ENCODE assay signal across 20 cellular contexts in the genomic region with DNA sequence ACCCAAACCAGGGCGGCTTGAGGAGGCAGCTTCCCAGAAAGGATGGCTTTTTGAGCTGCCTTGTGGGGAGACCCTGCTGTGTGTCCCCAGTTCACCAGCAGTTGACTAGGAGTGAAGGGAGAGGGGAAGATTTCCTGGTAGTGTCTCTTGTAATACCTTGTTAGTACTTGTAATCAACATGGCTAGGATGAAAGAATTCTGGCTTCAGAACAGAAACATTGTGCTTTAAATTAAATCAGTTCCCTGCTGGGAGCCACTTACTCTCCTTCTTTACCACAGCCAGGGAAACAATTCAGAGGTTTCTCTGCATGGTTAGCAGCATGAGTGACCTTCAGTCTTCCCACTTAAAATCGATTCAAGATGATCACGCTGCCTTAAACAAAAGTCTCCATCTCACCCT.
DNase-seq lines count a peak whose midpoint lies in the region; TF ChIP-seq lines count a peak whose summit lies in the region.
"Had no signal": no experiment of that assay in that cellular context is flagged by ENCODE, and none has a peak within 500 bp of the region (broad histone marks: within the 10 kb centered on the region; RNA-seq: fewer than 3 reads in every experiment).

No MANE protein-coding gene starts in this region.

- H3K36me3 ChIP-seq in effector memory CD4-positive, alpha-beta T cell (ENCODE audit: control insufficient read depth, insufficient read depth, low read length), result no peaks in the 10 kb centered on the region

- no peak overlapping the region for H3K4me3 Mint-ChIP-seq in nephron progenitor cell
- H3K4me3 Mint-ChIP-seq: activated CD8-positive, alpha-beta T cell treated with anti-CD3 and anti-CD28 coated beads for 36 hours; activated naive CD4-positive, alpha-beta T cell treated with anti-CD3 and anti-CD28 coated beads, Interleukin-2, amount 10 ng/mL, durations not matched to agents 7 days and 5 days; activated T-cell treated with anti-CD3 and anti-CD28 coated beads, Interleukin-2, amount 50 U/mL, for 24 hours; CD4-positive, alpha-beta memory T cell; memory B cell; naive thymus-derived CD8-positive, alpha-beta T cell had no signal

- H3K9me3 Mint-ChIP-seq in nephron progenitor cell, result peaks cover 13% of the 10 kb centered on the region

- TF ChIP-seq CTCF in nephron progenitor cell (IDR thresholded peaks at IDR 0.05), result no peak

- DNase-seq in G401 (ENCODE audit: low spot score) (peak; percentile 39), NCI-H187 treated with DMSO at 0.1 percent for 48 hours (lab: John Stamatoyannopoulos, UW) (peak; percentile 87), cerebellum (ENCODE audit: low spot score) (peak; percentile 15), nephron progenitor cell (no peak), NOMO-1 treated with DMSO at 0.1 percent for 48 hours (lab: John Stamatoyannopoulos, UW; ENCODE audit: unreplicated experiment) (no peak), T-helper 1 cell (no peak)
- no peak for DNase-seq in stimulated activated CD4-positive, alpha-beta T cell treated with anti-CD3 and anti-CD28 coated beads, Interleukin-2, amount 100 ng/mL, for 24 hours
- DNase-seq in effector memory CD4-positive, alpha-beta T cell, result no peak
- DNase-seq: activated CD4-positive, CD25-positive, alpha-beta regulatory T cell; activated CD8-positive, alpha-beta T cell treated with anti-CD3 and anti-CD28 coated beads for 36 hours; activated naive CD4-positive, alpha-beta T cell treated with anti-CD3 and anti-CD28 coated beads, Interleukin-2, amount 10 ng/mL, durations not matched to agents 7 days and 5 days; activated T-cell treated with anti-CD3 and anti-CD28 coated beads, Interleukin-2, amount 50 U/mL, for 24 hours; CD4-positive, alpha-beta memory T cell; DND-41; KG1; naive thymus-derived CD8-positive, alpha-beta T cell; NCI-H2081 treated with DMSO at 0.1 percent for 48 hours; substantia nigra had no signal

- no peaks in the 10 kb centered on the region for H3K27me3 ChIP-seq in effector memory CD4-positive, alpha-beta T cell (replicated peaks; ENCODE audit: control insufficient read depth, insufficient read depth, low read length, poor library complexity, severe bottlenecking)

- peaks cover 13% of the 10 kb centered on the region for H3K36me3 Mint-ChIP-seq in nephron progenitor cell (ENCODE audit: low read depth)
- H3K36me3 Mint-ChIP-seq: activated naive CD4-positive, alpha-beta T cell treated with anti-CD3 and anti-CD28 coated beads, Interleukin-2, amount 10 ng/mL, durations not matched to agents 7 days and 5 days; CD4-positive, alpha-beta memory T cell; memory B cell had no signal

- peaks cover 26% of the 10 kb centered on the region for H3K4me1 Mint-ChIP-seq in nephron progenitor cell
- H3K4me1 Mint-ChIP-seq: activated naive CD4-positive, alpha-beta T cell treated with anti-CD3 and anti-CD28 coated beads, Interleukin-2, amount 10 ng/mL, durations not matched to agents 7 days and 5 days; CD4-positive, alpha-beta memory T cell; memory B cell; naive thymus-derived CD8-positive, alpha-beta T cell had no signal

- no peaks in the 10 kb centered on the region for H3K9me3 ChIP-seq in effector memory CD4-positive, alpha-beta T cell (ENCODE audit: control insufficient read depth, low read length)

- H3K4me1 ChIP-seq in effector memory CD4-positive, alpha-beta T cell (ENCODE audit: control insufficient read depth, insufficient read depth, low read length, poor library complexity, severe bottlenecking), result no peaks in the 10 kb centered on the region

- no peak overlapping the region for H3K4me3 ChIP-seq in effector memory CD4-positive, alpha-beta T cell (ENCODE audit: insufficient read depth, low read depth, low read length, poor library complexity, severe bottlenecking)
- H3K4me3 ChIP-seq: SK-N-MC had no signal

- H3K27me3 Mint-ChIP-seq in nephron progenitor cell (ENCODE audit: low read depth, poor library complexity), result no peaks in the 10 kb centered on the region
- H3K27me3 Mint-ChIP-seq: activated CD8-positive, alpha-beta T cell treated with anti-CD3 and anti-CD28 coated beads for 36 hours; activated naive CD4-positive, alpha-beta T cell treated with anti-CD3 and anti-CD28 coated beads, Interleukin-2, amount 10 ng/mL, durations not matched to agents 7 days and 5 days; activated T-cell treated with anti-CD3 and anti-CD28 coated beads, Interleukin-2, amount 50 U/mL, for 24 hours; CD4-positive, alpha-beta memory T cell; memory B cell; naive thymus-derived CD8-positive, alpha-beta T cell had no signal

- H3K27ac ChIP-seq in effector memory CD4-positive, alpha-beta T cell (ENCODE audit: insufficient read depth, low read length, poor library complexity, severe bottlenecking), result no peak overlapping the region
- H3K27ac ChIP-seq: SK-N-MC had no signal

- in situ Hi-C loops in G401 (cut with HindIII; ENCODE audit: low sequenced_read_pairs), result no loop called here

- peak overlapping the region; percentile 71 for H3K27ac Mint-ChIP-seq in nephron progenitor cell
- H3K27ac Mint-ChIP-seq: activated CD8-positive, alpha-beta T cell treated with anti-CD3 and anti-CD28 coated beads for 36 hours; activated naive CD4-positive, alpha-beta T cell treated with anti-CD3 and anti-CD28 coated beads, Interleukin-2, amount 10 ng/mL, durations not matched to agents 7 days and 5 days; activated T-cell treated with anti-CD3 and anti-CD28 coated beads, Interleukin-2, amount 50 U/mL, for 24 hours; memory B cell; naive thymus-derived CD8-positive, alpha-beta T cell had no signal

Comparison
In these comparisons a context has a peak if more than half of its experiments do, and no peak if none do; other contexts are left out.
1. DNase-seq: peak in G401 (single experiment), NCI-H187 treated with DMSO at 0.1 percent for 48 hours (single experiment) and cerebellum (single experiment); none in nephron progenitor cell (single experiment), NOMO-1 treated with DMSO at 0.1 percent for 48 hours (single experiment), stimulated activated CD4-positive, alpha-beta T cell treated with anti-CD3 and anti-CD28 coated beads, Interleukin-2, amount 100 ng/mL, for 24 hours (0 of 2), effector memory CD4-positive, alpha-beta T cell (0 of 3) and T-helper 1 cell (0 of 5).